In the genomic region with DNA sequence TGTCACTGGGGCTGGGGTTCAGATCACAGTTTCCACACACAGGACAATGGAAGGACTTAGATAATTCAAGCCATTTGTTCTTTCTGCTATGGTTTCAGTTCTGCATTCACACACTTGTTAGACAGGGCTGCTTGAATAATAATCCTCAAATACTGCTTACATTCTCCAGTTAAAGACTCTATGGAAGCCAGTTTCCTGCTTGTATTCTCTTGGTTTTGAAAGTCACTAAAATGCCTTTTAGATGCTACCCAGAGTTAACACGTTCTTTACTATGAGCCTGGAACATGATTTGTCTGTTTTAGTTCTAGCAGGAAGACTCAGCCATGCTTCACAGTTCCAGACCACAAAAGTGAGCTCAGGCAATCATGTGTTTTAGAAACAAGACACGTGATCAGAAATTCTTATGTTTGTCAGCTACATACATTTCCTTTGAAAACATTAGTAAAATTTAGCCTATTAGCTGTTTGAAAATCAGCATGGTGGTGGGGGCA, we compare ENCODE assay signal across 8 cellular contexts.
DNase-seq lines count a peak whose midpoint lies in the region; ATAC-seq and TF ChIP-seq lines count a peak whose summit lies in the region.

No MANE protein-coding gene starts in this region.

- H3K9ac ChIP-seq in SU-DHL-6 (ENCODE audit: low read length), result peak overlapping the region; percentile 37

- H3K4me1 Mint-ChIP-seq in activated CD4-positive, alpha-beta T cell treated with anti-CD3 and anti-CD28 coated beads, Interleukin-2, amount 10 ng/mL, durations not matched to agents 24 days and 14 days, result peaks cover 5% of the 10 kb centered on the region

- H4K20me1 ChIP-seq in SU-DHL-6 (ENCODE audit: low read depth, low read length), result no peaks in the 10 kb centered on the region

- H3K36me3 ChIP-seq in SU-DHL-6 (ENCODE audit: low read length) (no peaks in the 10 kb centered on the region), esophagus squamous epithelium (no peaks in the 10 kb centered on the region)

- intact Hi-C loops in activated CD4-positive, alpha-beta T cell treated with anti-CD3 and anti-CD28 coated beads, Interleukin-2, amount 10 ng/mL, durations not matched to agents 24 days and 14 days (cut with micrococcal nuclease), result no loop called here
- intact Hi-C loops in esophagus squamous epithelium (cut with DNase I), result no loop called here

- peak; percentile 79 for ATAC-seq in HG03039 (IDR thresholded peaks at IDR 0.05; ENCODE audit: unreplicated experiment)

- H3K27me3 ChIP-seq in SU-DHL-6 (ENCODE audit: low read length) (no peaks in the 10 kb centered on the region), esophagus squamous epithelium (no peaks in the 10 kb centered on the region)

- DNase-seq in retinal pigment epithelial cell (ENCODE audit: low read depth) (peak; percentile 26), NCI-H2081 (lab: John Stamatoyannopoulos, UW) (no peak), NCI-H146 (lab: John Stamatoyannopoulos, UW) (no peak), esophagus squamous epithelium (lab: John Stamatoyannopoulos, UW) (no peak)
- DNase-seq in activated CD4-positive, alpha-beta T cell treated with anti-CD3 and anti-CD28 coated beads, Interleukin-2, amount 10 ng/mL, durations not matched to agents 24 days and 14 days, result no peak

- H3K36me3 Mint-ChIP-seq in activated CD4-positive, alpha-beta T cell treated with anti-CD3 and anti-CD28 coated beads, Interleukin-2, amount 10 ng/mL, durations not matched to agents 24 days and 14 days (ENCODE audit: low read depth), result no peaks in the 10 kb centered on the region

- H3K4me3 ChIP-seq in SU-DHL-6 (ENCODE audit: insufficient read depth, low read length, poor library complexity, severe bottlenecking) (peak overlapping the region; percentile 4), retinal pigment epithelial cell (ENCODE audit: low read length) (no peak overlapping the region), esophagus squamous epithelium (no peak overlapping the region)

- TF ChIP-seq CTCF in SU-DHL-6 (IDR thresholded peaks at IDR 0.05; ENCODE audit: insufficient read depth, low read length, poor library complexity, severe bottlenecking), result no peak
- no peak for TF ChIP-seq CTCF in retinal pigment epithelial cell (conservative IDR thresholded peaks at IDR 0.05; ENCODE audit: low read depth, low read length)
- TF ChIP-seq CTCF in esophagus squamous epithelium (IDR thresholded peaks at IDR 0.05), result no peak

- TF ChIP-seq POLR2A in GM19099 (IDR thresholded peaks at IDR 0.05; ENCODE audit: extremely low read depth, insufficient read length, low read depth) (peak; percentile 30), esophagus squamous epithelium (IDR thresholded peaks at IDR 0.05) (no peak)

- peaks cover 15% of the 10 kb centered on the region for H3K27me3 Mint-ChIP-seq in activated CD4-positive, alpha-beta T cell treated with anti-CD3 and anti-CD28 coated beads, Interleukin-2, amount 10 ng/mL, durations not matched to agents 24 days and 14 days

- H3K4me1 ChIP-seq in esophagus squamous epithelium, result no peaks in the 10 kb centered on the region

- peaks cover 22% of the 10 kb centered on the region; the same call in 1 of the 2 replicates for H3F3A ChIP-seq in SU-DHL-6 (ENCODE audit: insufficient read depth)

- H2AFZ ChIP-seq in SU-DHL-6 (ENCODE audit: low read depth, low read length, severe bottlenecking), result peak overlapping the region; percentile 76

- H3K4me2 ChIP-seq in SU-DHL-6 (ENCODE audit: low read depth, low read length, poor library complexity, severe bottlenecking), result peak overlapping the region; percentile 52

- WGBS in esophagus squamous epithelium, 2 donors, result 59 to 61% methylated on average over 2 of the region's 2 CpGs

- no peak overlapping the region for H3K4me3 Mint-ChIP-seq in activated CD4-positive, alpha-beta T cell treated with anti-CD3 and anti-CD28 coated beads, Interleukin-2, amount 10 ng/mL, durations not matched to agents 24 days and 14 days

- no peak overlapping the region for H3K27ac Mint-ChIP-seq in activated CD4-positive, alpha-beta T cell treated with anti-CD3 and anti-CD28 coated beads, Interleukin-2, amount 10 ng/mL, durations not matched to agents 24 days and 14 days

- H3K79me2 ChIP-seq in SU-DHL-6 (ENCODE audit: insufficient read depth, low read length), result no peaks in the 10 kb centered on the region

- peak overlapping the region; percentile 83 for H3K27ac ChIP-seq in SU-DHL-6 (ENCODE audit: low read depth, low read length)
- no peak overlapping the region for H3K27ac ChIP-seq in esophagus squamous epithelium

- no peaks in the 10 kb centered on the region for H3K9me3 Mint-ChIP-seq in activated CD4-positive, alpha-beta T cell treated with anti-CD3 and anti-CD28 coated beads, Interleukin-2, amount 10 ng/mL, durations not matched to agents 24 days and 14 days

- H3K9me3 ChIP-seq in SU-DHL-6 (ENCODE audit: insufficient read depth, low read length) (no peaks in the 10 kb centered on the region), esophagus squamous epithelium (no peaks in the 10 kb centered on the region)

- H3K9me2 ChIP-seq in SU-DHL-6 (replicated peaks; ENCODE audit: insufficient read depth, low read length), result no peaks in the 10 kb centered on the region
